Comparison of ENCODE assay signal across 11 cellular contexts in genomic region chr2:220394433-220394832, GRCh38.
DNase-seq lines count a peak whose midpoint lies in the region; ATAC-seq and TF ChIP-seq lines count a peak whose summit lies in the region.
"Had no signal": no experiment of that assay in that cellular context is flagged by ENCODE, and none has a peak within 500 bp of the region (broad histone marks: within the 10 kb centered on the region; RNA-seq: fewer than 3 reads in every experiment).

No MANE protein-coding gene starts in this region.

- no peaks in the 10 kb centered on the region for H3K36me3 ChIP-seq in PC-3 (ENCODE audit: low read depth, low read length)
- H3K36me3 ChIP-seq in tibial nerve, result no peaks in the 10 kb centered on the region

- H3K9me3 Mint-ChIP-seq in activated CD4-positive, alpha-beta memory T cell treated with anti-CD3 and anti-CD28 coated beads, Interleukin-2, amount 10 ng/mL, durations not matched to agents 7 days and 5 days, result no peaks in the 10 kb centered on the region
- H3K9me3 Mint-ChIP-seq: activated CD4-positive, alpha-beta T cell treated with anti-CD3 and anti-CD28 coated beads, Interleukin-2, amount 10 ng/mL, durations not matched to agents 24 days and 14 days; activated naive CD8-positive, alpha-beta T cell treated with anti-CD3 and anti-CD28 coated beads, Interleukin-2, amount 50 U/mL, for 24 hours had no signal

- POLR2A ChIA-PET in PC-3 (lab: Charles Lee; ENCODE audit: unreplicated experiment), result no interaction called here
- POLR2A ChIA-PET in activated CD4-positive, alpha-beta memory T cell treated with anti-CD3 and anti-CD28 coated beads, Interleukin-2, amount 10 ng/mL, durations not matched to agents 7 days and 5 days (lab: Charles Lee), result no interaction called here

- no peaks in the 10 kb centered on the region for H3K27me3 ChIP-seq in PC-3 (ENCODE audit: low read length)
- no peaks in the 10 kb centered on the region for H3K27me3 ChIP-seq in tibial nerve

- no peaks in the 10 kb centered on the region for H3K79me2 ChIP-seq in PC-3 (ENCODE audit: low read length)

- no peak overlapping the region for H3K4me3 Mint-ChIP-seq in activated CD4-positive, alpha-beta memory T cell treated with anti-CD3 and anti-CD28 coated beads, Interleukin-2, amount 10 ng/mL, durations not matched to agents 7 days and 5 days
- H3K4me3 Mint-ChIP-seq: activated CD4-positive, alpha-beta T cell treated with anti-CD3 and anti-CD28 coated beads, Interleukin-2, amount 10 ng/mL, durations not matched to agents 24 days and 14 days; activated naive CD8-positive, alpha-beta T cell treated with anti-CD3 and anti-CD28 coated beads, Interleukin-2, amount 50 U/mL, for 24 hours had no signal

- H3K9ac ChIP-seq in PC-3 (ENCODE audit: low read length), result no peak overlapping the region

- H3K27me3 Mint-ChIP-seq in activated CD4-positive, alpha-beta memory T cell treated with anti-CD3 and anti-CD28 coated beads, Interleukin-2, amount 10 ng/mL, durations not matched to agents 7 days and 5 days, result no peaks in the 10 kb centered on the region
- H3K27me3 Mint-ChIP-seq: activated CD4-positive, alpha-beta T cell treated with anti-CD3 and anti-CD28 coated beads, Interleukin-2, amount 10 ng/mL, durations not matched to agents 24 days and 14 days; activated naive CD8-positive, alpha-beta T cell treated with anti-CD3 and anti-CD28 coated beads, Interleukin-2, amount 50 U/mL, for 24 hours had no signal

- H3K4me2 ChIP-seq in PC-3 (ENCODE audit: low read length), result no peak overlapping the region
- H3K4me2 ChIP-seq: PC-9 had no signal

- in situ Hi-C loops in ACHN (cut with HindIII; ENCODE audit: low pct_ligation_motif_present, low pct_unique_long_range_greater_than_20kb, low sequenced_read_pairs), result no loop called here

- no peaks in the 10 kb centered on the region for H4K20me1 ChIP-seq in PC-3 (ENCODE audit: low read length)

- TF ChIP-seq POLR2A in tibial nerve (IDR thresholded peaks at IDR 0.05), result no peak

- DNase-seq in ACHN, result peak; percentile 60
- DNase-seq in HK-2 (ENCODE audit: unreplicated experiment), result peak; percentile 21
- DNase-seq in PC-3, result peak; percentile 68
- DNase-seq in fibroblast of pulmonary artery (ENCODE audit: low read depth), result peak; percentile 89
- no peak for DNase-seq in stimulated activated naive CD4-positive, alpha-beta T cell treated with Interleukin-2 at 50 U/mL for 16 hours (lab: John Stamatoyannopoulos, UW)
- no peak for DNase-seq in activated CD4-positive, alpha-beta memory T cell treated with anti-CD3 and anti-CD28 coated beads, Interleukin-2, amount 10 ng/mL, durations not matched to agents 7 days and 5 days
- DNase-seq in tibial nerve (ENCODE audit: low spot score in 2 of 2), result no peak
- DNase-seq: activated CD4-positive, alpha-beta T cell treated with anti-CD3 and anti-CD28 coated beads, Interleukin-2, amount 10 ng/mL, durations not matched to agents 24 days and 14 days; activated naive CD8-positive, alpha-beta T cell treated with anti-CD3 and anti-CD28 coated beads, Interleukin-2, amount 50 U/mL, for 24 hours had no signal

- H3K4me1 ChIP-seq in PC-3 (ENCODE audit: insufficient read depth, low read length) (peaks cover 8% of the 10 kb centered on the region; the same call in 1 of the 2 replicates), tibial nerve (no peaks in the 10 kb centered on the region)

- no peaks in the 10 kb centered on the region for H3K4me1 Mint-ChIP-seq in activated CD4-positive, alpha-beta memory T cell treated with anti-CD3 and anti-CD28 coated beads, Interleukin-2, amount 10 ng/mL, durations not matched to agents 7 days and 5 days
- H3K4me1 Mint-ChIP-seq: activated CD4-positive, alpha-beta T cell treated with anti-CD3 and anti-CD28 coated beads, Interleukin-2, amount 10 ng/mL, durations not matched to agents 24 days and 14 days; activated naive CD8-positive, alpha-beta T cell treated with anti-CD3 and anti-CD28 coated beads, Interleukin-2, amount 50 U/mL, for 24 hours had no signal

- ATAC-seq in PC-3, result no peak
- no peak for ATAC-seq in GM18867 (IDR thresholded peaks at IDR 0.05; ENCODE audit: unreplicated experiment)
- ATAC-seq: activated naive CD8-positive, alpha-beta T cell treated with anti-CD3 and anti-CD28 coated beads, Interleukin-2, amount 50 U/mL, for 24 hours had no signal

- intact Hi-C loops in PC-3 (cut with micrococcal nuclease), result loop anchor here (5.0 kb wide), 1 partner anchor 278 kb away; no protein-coding TSS in a partner anchor

- H2AFZ ChIP-seq in PC-3 (ENCODE audit: low read length), result no peak overlapping the region
- H2AFZ ChIP-seq: PC-9 had no signal

- H3K27ac ChIP-seq in PC-3 (ENCODE audit: low read length) (no peak overlapping the region), tibial nerve (no peak overlapping the region)
- H3K27ac ChIP-seq: PC-9 had no signal

- TF ChIP-seq EP300 in tibial nerve (IDR thresholded peaks at IDR 0.05), result no peak

- H3F3A ChIP-seq in PC-3 (ENCODE audit: low read length, unreplicated experiment), result no peaks in the 10 kb centered on the region

- H3K4me3 ChIP-seq in PC-3 (ENCODE audit: low read length) (no peak overlapping the region), fibroblast of pulmonary artery (replicated peaks; ENCODE audit: low read depth, low read length) (no peak overlapping the region), tibial nerve (no peak overlapping the region)
- H3K4me3 ChIP-seq: PC-9 had no signal

- no peak overlapping the region for H3K27ac Mint-ChIP-seq in activated CD4-positive, alpha-beta memory T cell treated with anti-CD3 and anti-CD28 coated beads, Interleukin-2, amount 10 ng/mL, durations not matched to agents 7 days and 5 days
- H3K27ac Mint-ChIP-seq: activated CD4-positive, alpha-beta T cell treated with anti-CD3 and anti-CD28 coated beads, Interleukin-2, amount 10 ng/mL, durations not matched to agents 24 days and 14 days; activated naive CD8-positive, alpha-beta T cell treated with anti-CD3 and anti-CD28 coated beads, Interleukin-2, amount 50 U/mL, for 24 hours had no signal

- BruUV-seq in PC-3 (replicated peaks; lab: Mats Ljungman, UMichigan), result no TSS peak

- TF ChIP-seq CTCF in PC-3 (conservative IDR thresholded peaks at IDR 0.05; ENCODE audit: low read depth, low read length), result no peak
- TF ChIP-seq CTCF in fibroblast of pulmonary artery (IDR thresholded peaks at IDR 0.05; ENCODE audit: low read length, missing control alignments), result no peak
- TF ChIP-seq CTCF in tibial nerve (IDR thresholded peaks at IDR 0.05), result no peak

- H3K9me2 ChIP-seq in PC-3 (replicated peaks; ENCODE audit: low read length), result no peaks in the 10 kb centered on the region

- CTCF ChIA-PET in PC-3 (lab: Charles Lee), result no interaction called here
- CTCF ChIA-PET in activated CD4-positive, alpha-beta memory T cell treated with anti-CD3 and anti-CD28 coated beads, Interleukin-2, amount 10 ng/mL, durations not matched to agents 7 days and 5 days (lab: Charles Lee), result no interaction called here

- H3K36me3 Mint-ChIP-seq in activated CD4-positive, alpha-beta memory T cell treated with anti-CD3 and anti-CD28 coated beads, Interleukin-2, amount 10 ng/mL, durations not matched to agents 7 days and 5 days (ENCODE audit: low read depth), result no peaks in the 10 kb centered on the region

- H3K9me3 ChIP-seq in PC-3 (ENCODE audit: low read length) (no peaks in the 10 kb centered on the region), tibial nerve (no peaks in the 10 kb centered on the region)

Comparison
In these comparisons a context has a peak if more than half of its experiments do, and no peak if none do; other contexts are left out.
1. DNase-seq: peak in ACHN (single experiment), HK-2 (single experiment), PC-3 (single experiment) and fibroblast of pulmonary artery (single experiment); none in stimulated activated naive CD4-positive, alpha-beta T cell treated with Interleukin-2 at 50 U/mL for 16 hours (single experiment), activated CD4-positive, alpha-beta memory T cell treated with anti-CD3 and anti-CD28 coated beads, Interleukin-2, amount 10 ng/mL, durations not matched to agents 7 days and 5 days (single experiment) and tibial nerve (0 of 2).